Comparison of ENCODE assay signal across 1 cellular context in genomic region chr6:40410792-40411191, GRCh38.
TF ChIP-seq lines count a peak whose summit lies in the region.

No MANE protein-coding gene starts in this region.

TF ChIP-seq in H1, 55 proteins besides CTCF, POLR2A, EP300 and RAD21:
- TF ChIP-seq SP1 (IDR thresholded peaks at IDR 0.05; ENCODE audit: low read depth, low read length) (no peak), JUN (IDR thresholded peaks at IDR 0.05; ENCODE audit: low read depth, low read length) (no peak), RXRA (IDR thresholded peaks at IDR 0.05; ENCODE audit: insufficient read depth, low read depth, low read length) (no peak), TEAD4 (IDR thresholded peaks at IDR 0.05; ENCODE audit: low read depth, low read length) (no peak), CHD7 (IDR thresholded peaks at IDR 0.05; ENCODE audit: insufficient replicate concordance, low read length) (no peak), TBP (IDR thresholded peaks at IDR 0.05; ENCODE audit: low read depth, low read length) (no peak), BCL11A (IDR thresholded peaks at IDR 0.05; ENCODE audit: low read depth in 2 of 2, low read length in 2 of 2) (no peak), CHD1 (IDR thresholded peaks at IDR 0.05; ENCODE audit: low read depth, low read length) (no peak), SRF (IDR thresholded peaks at IDR 0.05; ENCODE audit: low read depth, low read length) (no peak), POU5F1 (IDR thresholded peaks at IDR 0.05; ENCODE audit: low read depth, low read length) (no peak)
TF ChIP-seq in H1: peak in this region for 0.
